8 cellular contexts compared by ENCODE assay signal in genomic region chr12:111812881-111813741, GRCh38. TPM values are rescaled to one million over a fixed set of nuclear protein-coding genes. Genes with fewer than 3 reads are reported as not detected.
DNase-seq lines count a peak whose midpoint lies in the region; ATAC-seq, FAIRE-seq and TF ChIP-seq lines count a peak whose summit lies in the region.

No MANE protein-coding gene starts in this region.

- no peaks in the 10 kb centered on the region for H3K9me2 ChIP-seq in Karpas-422 (replicated peaks; ENCODE audit: insufficient read depth, low read length)

- POLR2A ChIA-PET in Panc1 (lab: Charles Lee) = interaction anchor here (0.5 to 1.0 kb wide), 3 partner anchors 37 to 75 kb away, joined by 3 to 9 read pairs (median 6); no protein-coding TSS in a partner anchor
- POLR2A ChIA-PET in naive thymus-derived CD4-positive, alpha-beta T cell (lab: Charles Lee) = interaction anchor here (0.5 to 1.1 kb wide), 4 partner anchors 24 to 150 kb away, joined by 3 to 4 read pairs (median 3); partner anchors contain the start of gene MAPKAPK5

- TF ChIP-seq CTCF in 22Rv1 (IDR thresholded peaks at IDR 0.05) = peak; percentile 98
- TF ChIP-seq CTCF in Panc1 (IDR thresholded peaks at IDR 0.05) = peak; percentile 92
- TF ChIP-seq CTCF in esophagus squamous epithelium (IDR thresholded peaks at IDR 0.05) = peak; percentile 71 to 88 (median 85)

- peaks cover 10% of the 10 kb centered on the region; the same call in 1 of the 2 replicates for H3K36me3 ChIP-seq in Karpas-422 (ENCODE audit: insufficient read depth, low read length)
- no peaks in the 10 kb centered on the region for H3K36me3 ChIP-seq in Panc1 (ENCODE audit: control insufficient read depth, insufficient read depth, low read length)
- peaks cover 12 to 46% (median 29%) of the 10 kb centered on the region in 3 donors for H3K36me3 ChIP-seq in esophagus squamous epithelium
- H3K36me3 ChIP-seq in naive thymus-derived CD4-positive, alpha-beta T cell (ENCODE audit: control insufficient read depth in 2 of 3, insufficient read depth in 3 of 3, low read length in 3 of 3) = no peaks in the 10 kb centered on the region

- H3K9me3 Mint-ChIP-seq in naive thymus-derived CD4-positive, alpha-beta T cell = peaks cover 0 to 3% (median 0%) of the 10 kb centered on the region in 11 donors
- H3K9me3 Mint-ChIP-seq in stimulated activated effector memory CD8-positive, alpha-beta T cell treated with anti-CD3 and anti-CD28 coated beads, Interleukin-12 subunit alpha, Interleukin-12 subunit beta, amount 100 ng/mL, for 72 hours = no peaks in the 10 kb centered on the region

- CTCF ChIA-PET in Panc1 (lab: Charles Lee) = interaction anchor here (0.6 to 1.8 kb wide), 9 partner anchors 22 to 416 kb away, joined by 3 to 17 read pairs (median 3); no protein-coding TSS in a partner anchor
- CTCF ChIA-PET in naive thymus-derived CD4-positive, alpha-beta T cell (lab: Charles Lee) = interaction anchor here (1.0 to 1.3 kb wide), 6 partner anchors 9 to 283 kb away, joined by 3 to 9 read pairs (median 4); no protein-coding TSS in a partner anchor

- H3K27ac Mint-ChIP-seq in naive thymus-derived CD4-positive, alpha-beta T cell = peak overlapping the region in 2 of 9 donors; percentile 5 to 52
- no peak overlapping the region for H3K27ac Mint-ChIP-seq in stimulated activated effector memory CD8-positive, alpha-beta T cell treated with anti-CD3 and anti-CD28 coated beads, Interleukin-12 subunit alpha, Interleukin-12 subunit beta, amount 100 ng/mL, for 72 hours

- H3K9me3 ChIP-seq in Karpas-422 (ENCODE audit: low read length) (no peaks in the 10 kb centered on the region), Panc1 (ENCODE audit: control insufficient read depth, insufficient read depth, low read depth, low read length) (no peaks in the 10 kb centered on the region), esophagus squamous epithelium (no peaks in the 10 kb centered on the region)
- H3K9me3 ChIP-seq in naive thymus-derived CD4-positive, alpha-beta T cell (ENCODE audit: control insufficient read depth in 2 of 3, low read length in 3 of 3) = no peaks in the 10 kb centered on the region

- peak; percentile 96 for ATAC-seq in Panc1
- peak; percentile 99 for ATAC-seq in naive thymus-derived CD4-positive, alpha-beta T cell
- peak; percentile 85 for ATAC-seq in stimulated activated effector memory CD8-positive, alpha-beta T cell treated with anti-CD3 and anti-CD28 coated beads, Interleukin-12 subunit alpha, Interleukin-12 subunit beta, amount 100 ng/mL, for 72 hours

- DNase-seq in GM18507 (ENCODE audit: extremely low spot score, insufficient read length, low read depth) (peak; percentile 70), Karpas-422 (peak; percentile 94), Panc1 (ENCODE audit: low read depth, low spot score) (peak; percentile 50), activated T-cell treated with anti-CD3 and anti-CD28 coated beads for 48 hours (ENCODE audit: low read depth) (peak; percentile 42), esophagus squamous epithelium (lab: John Stamatoyannopoulos, UW) (peak; percentile 10)
- DNase-seq in naive thymus-derived CD4-positive, alpha-beta T cell = peak; percentile 37 to 67 (median 57)
- DNase-seq in stimulated activated effector memory CD8-positive, alpha-beta T cell treated with anti-CD3 and anti-CD28 coated beads, Interleukin-12 subunit alpha, Interleukin-12 subunit beta, amount 100 ng/mL, for 72 hours (ENCODE audit: low spot score in 2 of 2) = peak; percentile 43 to 75

- peak overlapping the region; percentile 10; the same call in 1 of the 2 replicates for H2AFZ ChIP-seq in Karpas-422 (ENCODE audit: low read length)

- intact Hi-C loops in Panc1 (cut with micrococcal nuclease; ENCODE audit: unreplicated experiment) = loop anchor here (1.0 kb wide), 1 partner anchor 60 kb away; no protein-coding TSS in a partner anchor
- intact Hi-C loops in esophagus squamous epithelium (cut with DNase I) = loop anchor here (5.0 kb wide), 1 partner anchor 61 kb away; no protein-coding TSS in a partner anchor
- intact Hi-C loops in naive thymus-derived CD4-positive, alpha-beta T cell (cut with micrococcal nuclease) = loop anchor here (1.0 to 5.0 kb wide), 8 partner anchors 30 to 482 kb away; partner anchors contain the start of genes ACAD10 (in 1 of the 2), ALDH2 (in 1 of the 2) and MAPKAPK5 (in 1 of the 2)

- no peaks in the 10 kb centered on the region for H4K20me1 ChIP-seq in Karpas-422 (ENCODE audit: insufficient read depth, low read depth, low read length)

- H3K79me2 ChIP-seq in Karpas-422 (ENCODE audit: low read length) = no peaks in the 10 kb centered on the region

- peak overlapping the region; percentile 30 for H3K4me2 ChIP-seq in Karpas-422 (ENCODE audit: low read depth, low read length, poor library complexity, severe bottlenecking)

- peaks cover 0 to 12% (median 5%) of the 10 kb centered on the region in 5 donors for H3K27me3 Mint-ChIP-seq in naive thymus-derived CD4-positive, alpha-beta T cell

- peaks cover 5 to 11% (median 8%) of the 10 kb centered on the region in 7 donors for H3K4me1 Mint-ChIP-seq in naive thymus-derived CD4-positive, alpha-beta T cell
- peaks cover 13% of the 10 kb centered on the region for H3K4me1 Mint-ChIP-seq in stimulated activated effector memory CD8-positive, alpha-beta T cell treated with anti-CD3 and anti-CD28 coated beads, Interleukin-12 subunit alpha, Interleukin-12 subunit beta, amount 100 ng/mL, for 72 hours

- peaks cover 18% of the 10 kb centered on the region for H3K4me1 ChIP-seq in Karpas-422 (ENCODE audit: low read length)
- no peaks in the 10 kb centered on the region for H3K4me1 ChIP-seq in Panc1 (ENCODE audit: control insufficient read depth, insufficient read depth, low read length)
- H3K4me1 ChIP-seq in esophagus squamous epithelium = peaks cover 0 to 10% (median 0%) of the 10 kb centered on the region in 3 donors
- H3K4me1 ChIP-seq in naive thymus-derived CD4-positive, alpha-beta T cell (ENCODE audit: control insufficient read depth in 2 of 2, insufficient read depth in 2 of 2, low read length in 2 of 2) = peaks cover 0 to 8% of the 10 kb centered on the region in 2 donors

- 13 to 16% methylated on average over 9 to 11 of the region's 13 CpGs for WGBS in esophagus squamous epithelium, 2 donors

- peak overlapping the region in 4 of 10 donors; percentile 5 to 39 (median 34) for H3K4me3 Mint-ChIP-seq in naive thymus-derived CD4-positive, alpha-beta T cell
- H3K4me3 Mint-ChIP-seq in stimulated activated effector memory CD8-positive, alpha-beta T cell treated with anti-CD3 and anti-CD28 coated beads, Interleukin-12 subunit alpha, Interleukin-12 subunit beta, amount 100 ng/mL, for 72 hours = no peak overlapping the region

- H3K36me3 Mint-ChIP-seq in naive thymus-derived CD4-positive, alpha-beta T cell = peaks cover 0 to 3% (median 0%) of the 10 kb centered on the region in 5 donors
- no peaks in the 10 kb centered on the region for H3K36me3 Mint-ChIP-seq in stimulated activated effector memory CD8-positive, alpha-beta T cell treated with anti-CD3 and anti-CD28 coated beads, Interleukin-12 subunit alpha, Interleukin-12 subunit beta, amount 100 ng/mL, for 72 hours

- in situ Hi-C loops in Panc1 (cut with HindIII; ENCODE audit: low pct_unique_long_range_greater_than_20kb, low sequenced_read_pairs) = no loop called here

- H3K27ac ChIP-seq in 22Rv1 = no peak overlapping the region
- H3K27ac ChIP-seq in Karpas-422 (ENCODE audit: low read length) = peak overlapping the region; percentile 72
- no peak overlapping the region for H3K27ac ChIP-seq in Panc1 (ENCODE audit: low read length)
- H3K27ac ChIP-seq in esophagus squamous epithelium = peak overlapping the region in 1 of 4 donors; percentile 30
- H3K27ac ChIP-seq in naive thymus-derived CD4-positive, alpha-beta T cell (ENCODE audit: low read depth, low read length) = no peak overlapping the region

- H3K9ac ChIP-seq in Karpas-422 (ENCODE audit: low read length) = no peak overlapping the region

- H3K27me3 ChIP-seq in Karpas-422 (ENCODE audit: low read length) (no peaks in the 10 kb centered on the region), Panc1 (ENCODE audit: control insufficient read depth, insufficient read depth, low read length) (no peaks in the 10 kb centered on the region), esophagus squamous epithelium (no peaks in the 10 kb centered on the region)
- no peaks in the 10 kb centered on the region for H3K27me3 ChIP-seq in naive thymus-derived CD4-positive, alpha-beta T cell (ENCODE audit: control insufficient read depth in 2 of 2, insufficient read depth in 2 of 2, low read length in 2 of 2)

- H3K4me3 ChIP-seq in Karpas-422 (ENCODE audit: low read length) (no peak overlapping the region), Panc1 (ENCODE audit: low read depth in 2 of 2, low read length in 2 of 2) (no peak overlapping the region), esophagus squamous epithelium (no peak overlapping the region)
- no peak overlapping the region for H3K4me3 ChIP-seq in naive thymus-derived CD4-positive, alpha-beta T cell (ENCODE audit: low read length)

- no TSS peak for BruUV-seq in Panc1 (replicated peaks; lab: Mats Ljungman, UMichigan)

- peak; percentile 73 for FAIRE-seq in GM18507 (lab: Jason Lieb, UNC)

- TF ChIP-seq POLR2A in esophagus squamous epithelium (IDR thresholded peaks at IDR 0.05) = no peak

RNA-seq across cellular contexts. Expression of gene MAPKAPK5, which starts 28.9 kb away (rescaled TPM):
- 52.4 and 63.4 TPM in 2 replicates for total RNA-seq in Karpas-422 (2014; rRNA removed; shearing (Covaris generic); ENCODE audit: low replicate concordance)
- total RNA-seq in Panc1 (2021; ENCODE audit: unreplicated experiment) (49.7 TPM), esophagus squamous epithelium (10 to 100 TPM; 31.3 to 45.5 (median 37.0) TPM)
- polyA plus RNA-seq in Panc1 (2012; ENCODE audit: insufficient read length) = 31.6 TPM
- total RNA-seq in naive thymus-derived CD4-positive, alpha-beta T cell = 10 to 100 TPM; 46.1 to 72.1 (median 60.0) TPM
- 10 to 100 TPM; 30.6 to 53.4 TPM for polyA plus RNA-seq in naive thymus-derived CD4-positive, alpha-beta T cell

RNA-seq across cellular contexts. Expression of gene ALDH2, which starts 46.4 kb away (rescaled TPM):
- 69.0 and 145 TPM in 2 replicates for total RNA-seq in Karpas-422 (2014; rRNA removed; shearing (Covaris generic); ENCODE audit: low replicate concordance)
- total RNA-seq in Panc1 (2021; ENCODE audit: unreplicated experiment) = 9.0 TPM
- polyA plus RNA-seq in Panc1 (2012; ENCODE audit: insufficient read length) = 20.9 TPM
- 100 to 1,000 TPM in 2 of 4 donors, 10 to 100 TPM in 2; 71.8 to 169 (median 104) TPM for total RNA-seq in esophagus squamous epithelium
- 10 to 100 TPM in 1 of 5 experiments, 1 to 10 TPM in 3, under 1 TPM in 1; 0.46 to 69.3 (median 3.4) TPM for total RNA-seq in naive thymus-derived CD4-positive, alpha-beta T cell
- under 1 TPM; 0.89 to 0.99 TPM for polyA plus RNA-seq in naive thymus-derived CD4-positive, alpha-beta T cell

Comparison
In these comparisons a context has a peak if more than half of its experiments do, and no peak if none do; other contexts are left out.
1. DNase-seq: peak in every context shown above with its lines; median percentile 94 in Karpas-422; 70 in GM18507; 59 in stimulated activated effector memory CD8-positive, alpha-beta T cell treated with anti-CD3 and anti-CD28 coated beads, Interleukin-12 subunit alpha, Interleukin-12 subunit beta, amount 100 ng/mL, for 72 hours; 57 in naive thymus-derived CD4-positive, alpha-beta T cell; 50 in Panc1; 42 in activated T-cell treated with anti-CD3 and anti-CD28 coated beads for 48 hours; 10 in esophagus squamous epithelium.